Comparison of ENCODE assay signal across 15 cellular contexts in genomic region chr4:146269228-146269653, GRCh38. TPM values are rescaled to one million over a fixed set of nuclear protein-coding genes. Genes with fewer than 3 reads are reported as not detected.
DNase-seq lines count a peak whose midpoint lies in the region; ATAC-seq and TF ChIP-seq lines count a peak whose summit lies in the region.
"Had no signal": no experiment of that assay in that cellular context is flagged by ENCODE, and none has a peak within 500 bp of the region (broad histone marks: within the 10 kb centered on the region; RNA-seq: fewer than 3 reads in every experiment).

No MANE protein-coding gene starts in this region.

- H3K27ac ChIP-seq in MM.1S (ENCODE audit: low read length): peak overlapping the region; percentile 86
- no peak overlapping the region for H3K27ac ChIP-seq in PC-3 (ENCODE audit: low read length)
- H3K27ac ChIP-seq: PC-9, right atrium auricular region had no signal

- CTCF ChIA-PET in PC-3 (lab: Charles Lee): no interaction called here

- H3K4me1 ChIP-seq in MM.1S (ENCODE audit: low read length) (peaks cover 48% of the 10 kb centered on the region), PC-3 (ENCODE audit: insufficient read depth, low read length) (no peaks in the 10 kb centered on the region)
- H3K4me1 ChIP-seq: right atrium auricular region had no signal

- H3K36me3 ChIP-seq in MM.1S (replicated peaks; ENCODE audit: insufficient read depth, low read length) (no peaks in the 10 kb centered on the region), PC-3 (ENCODE audit: low read depth, low read length) (no peaks in the 10 kb centered on the region)
- H3K36me3 ChIP-seq: right atrium auricular region had no signal

- H3K4me2 ChIP-seq in MM.1S (ENCODE audit: low read depth, low read length): peak overlapping the region; percentile 78
- H3K4me2 ChIP-seq in PC-3 (ENCODE audit: low read length): no peak overlapping the region
- H3K4me2 ChIP-seq: PC-9 had no signal

- H2AFZ ChIP-seq in MM.1S (ENCODE audit: low read length) (peak overlapping the region; percentile 25; the same call in 1 of the 2 replicates), PC-3 (ENCODE audit: low read length) (no peak overlapping the region)
- H2AFZ ChIP-seq: PC-9 had no signal

- H3K27me3 ChIP-seq in MM.1S (replicated peaks; ENCODE audit: insufficient read depth, low read length): no peaks in the 10 kb centered on the region
- no peaks in the 10 kb centered on the region for H3K27me3 ChIP-seq in PC-3 (ENCODE audit: low read length)
- H3K27me3 ChIP-seq: right atrium auricular region had no signal

- no peak for TF ChIP-seq CTCF in MM.1S (IDR thresholded peaks at IDR 0.05; ENCODE audit: low read length)
- TF ChIP-seq CTCF in PC-3 (conservative IDR thresholded peaks at IDR 0.05; ENCODE audit: low read depth, low read length): no peak
- TF ChIP-seq CTCF in omental fat pad (IDR thresholded peaks at IDR 0.05): no peak

- intact Hi-C loops in PC-3 (cut with micrococcal nuclease): no loop called here

- peaks cover 17% of the 10 kb centered on the region for H3F3A ChIP-seq in MM.1S (ENCODE audit: insufficient read depth, low read length)
- no peaks in the 10 kb centered on the region for H3F3A ChIP-seq in PC-3 (ENCODE audit: low read length, unreplicated experiment)

- ATAC-seq in GM18867 (IDR thresholded peaks at IDR 0.05; ENCODE audit: unreplicated experiment) (peak; percentile 61), GM21447 (IDR thresholded peaks at IDR 0.05; ENCODE audit: unreplicated experiment) (peak; percentile 51), HG03025 (IDR thresholded peaks at IDR 0.05; ENCODE audit: low FRiP score, unreplicated experiment) (peak; percentile 60), PC-3 (no peak), omental fat pad (ENCODE audit: low FRiP score) (no peak)

- H3K79me2 ChIP-seq in MM.1S (ENCODE audit: low read length) (no peaks in the 10 kb centered on the region), PC-3 (ENCODE audit: low read length) (no peaks in the 10 kb centered on the region)

- H4K20me1 ChIP-seq in MM.1S (ENCODE audit: insufficient read depth, low read length): no peaks in the 10 kb centered on the region
- no peaks in the 10 kb centered on the region for H4K20me1 ChIP-seq in PC-3 (ENCODE audit: low read length)

- POLR2A ChIA-PET in PC-3 (lab: Charles Lee; ENCODE audit: unreplicated experiment): interaction anchor here (0.5 kb wide), 1 partner anchor 19 kb away, joined by 4 read pairs; no protein-coding TSS in a partner anchor

- H3K9me2 ChIP-seq in MM.1S (replicated peaks; ENCODE audit: insufficient read depth, low read length) (no peaks in the 10 kb centered on the region), PC-3 (replicated peaks; ENCODE audit: low read length) (no peaks in the 10 kb centered on the region)

- H3K9me3 ChIP-seq in MM.1S (replicated peaks; ENCODE audit: insufficient read depth, low read length): no peaks in the 10 kb centered on the region
- no peaks in the 10 kb centered on the region for H3K9me3 ChIP-seq in PC-3 (ENCODE audit: low read length)
- H3K9me3 ChIP-seq: right atrium auricular region had no signal

- peak overlapping the region; percentile 37 for H3K9ac ChIP-seq in MM.1S (ENCODE audit: low read length)
- H3K9ac ChIP-seq in PC-3 (ENCODE audit: low read length): no peak overlapping the region

- BruUV-seq in PC-3 (replicated peaks; lab: Mats Ljungman, UMichigan): no TSS peak

- DNase-seq in MM.1S: peak; percentile 64
- DNase-seq in PC-3: no peak
- DNase-seq in omental fat pad (ENCODE audit: low spot score): no peak
- no peak for DNase-seq in Ammon's horn (ENCODE audit: low spot score)
- no peak for DNase-seq in cerebellar cortex (ENCODE audit: low spot score)
- DNase-seq: activated naive CD8-positive, alpha-beta T cell treated with anti-CD3 and anti-CD28 coated beads for 36 hours; foreskin melanocyte; NCI-H187; PC-9 had no signal

- peak overlapping the region; percentile 36; the same call in 1 of the 2 replicates for H3K4me3 ChIP-seq in MM.1S (ENCODE audit: low read length)
- H3K4me3 ChIP-seq in PC-3 (ENCODE audit: low read length): no peak overlapping the region
- H3K4me3 ChIP-seq: PC-9, right atrium auricular region had no signal

RNA-seq across cellular contexts. Expression of gene REELD1, which starts 54.9 kb away (rescaled TPM):
- not detected in 2 replicates for total RNA-seq in PC-3 (2014; rRNA removed)
- 1 to 10 TPM in 2 of 4 donors, under 1 TPM in 2; 0.24 to 3.6 (median 0.89) TPM for total RNA-seq in omental fat pad
- total RNA-seq: kidney epithelial cell, myocyte, PC-9 had no signal

Comparison
In these comparisons a context has a peak if more than half of its experiments do, and no peak if none do; other contexts are left out.
1. ATAC-seq: peak in GM18867 (single experiment), GM21447 (single experiment) and HG03025 (single experiment); none in PC-3 (single experiment) and omental fat pad (single experiment).